In the genomic region with DNA sequence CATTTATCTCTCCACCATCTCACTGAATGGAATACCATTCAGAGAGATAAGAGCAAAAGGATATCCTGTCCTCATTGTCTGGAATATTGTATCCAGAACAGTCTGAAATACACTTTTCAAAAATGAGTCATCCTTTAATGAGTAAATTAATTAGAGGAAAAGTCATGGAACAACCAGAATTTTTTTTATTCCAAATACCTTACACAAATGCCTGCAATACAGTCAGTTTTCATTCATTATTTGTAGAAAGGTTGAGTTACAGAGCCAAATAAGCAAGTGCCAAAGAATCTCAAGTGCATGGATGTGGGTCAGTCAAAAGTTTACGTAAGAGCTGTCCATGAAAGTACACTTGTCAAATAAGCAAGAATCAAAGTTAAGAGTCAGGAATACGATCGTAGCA, we compare ENCODE assay signal across 21 cellular contexts.
"Had no signal": no experiment of that assay in that cellular context is flagged by ENCODE, and none has a peak within 500 bp of the region (broad histone marks: within the 10 kb centered on the region; RNA-seq: fewer than 3 reads in every experiment).

No MANE protein-coding gene starts in this region.

- H3K4me3 ChIP-seq: adrenal gland, colonic mucosa, dorsolateral prefrontal cortex, heart left ventricle, lung, sigmoid colon, thoracic aorta had no signal

- H3K9me3 ChIP-seq: adrenal gland, colonic mucosa, sigmoid colon, thoracic aorta had no signal

- H3K36me3 ChIP-seq: adrenal gland, colonic mucosa, heart left ventricle, sigmoid colon, thoracic aorta, WERI-Rb-1 had no signal

- H3K27me3 ChIP-seq: adrenal gland, colonic mucosa, dorsolateral prefrontal cortex, heart left ventricle, sigmoid colon had no signal

- H3K4me1 Mint-ChIP-seq: activated T-helper 17 cell treated with anti-CD3 and anti-CD28 coated beads, Interleukin-2, amount 50 U/mL, for 72 hours; naive thymus-derived CD4-positive, alpha-beta T cell; neural crest cell; T-cell had no signal

- DNase-seq: activated CD4-positive, alpha-beta T cell treated with anti-CD3 and anti-CD28 coated beads for 1 hour; activated T-cell treated with anti-CD3 and anti-CD28 coated beads, Interleukin-2, amount 50 U/mL, for 1 hour; adrenal gland; colonic mucosa; dorsolateral prefrontal cortex; effector memory CD8-positive, alpha-beta T cell; heart left ventricle; naive thymus-derived CD4-positive, alpha-beta T cell; occipital lobe; posterior cingulate gyrus; sigmoid colon; stimulated activated CD4-positive, alpha-beta T cell treated with anti-CD3 and anti-CD28 coated beads, Interleukin-2, amount 100 ng/mL, for 48 hours; stimulated activated naive CD4-positive, alpha-beta T cell; T-cell; WERI-Rb-1 had no signal

- H3K4me3 Mint-ChIP-seq: activated T-helper 17 cell treated with anti-CD3 and anti-CD28 coated beads, Interleukin-2, amount 50 U/mL, for 72 hours; effector memory CD8-positive, alpha-beta T cell; naive thymus-derived CD4-positive, alpha-beta T cell; neural crest cell; T-cell; T-helper 2 cell treated with Interferon-gamma antibody and Interleukin-4, amounts not matched to agents 5 μg/mL and 100 μg/mL, for 36 hours had no signal

- H3K27ac ChIP-seq: adrenal gland, colonic mucosa, dorsolateral prefrontal cortex, heart left ventricle, sigmoid colon, thoracic aorta, WERI-Rb-1 had no signal

- H3K36me3 Mint-ChIP-seq: activated naive CD4-positive, alpha-beta T cell treated with anti-CD3 and anti-CD28 coated beads, Interleukin-2, amount 50 U/mL, for 72 hours; naive thymus-derived CD4-positive, alpha-beta T cell; T-cell had no signal

- ATAC-seq: activated naive CD4-positive, alpha-beta T cell treated with anti-CD3 and anti-CD28 coated beads, Interleukin-2, amount 50 U/mL, for 72 hours; activated T-helper 17 cell treated with anti-CD3 and anti-CD28 coated beads, Interleukin-2, amount 50 U/mL, for 72 hours; effector memory CD8-positive, alpha-beta T cell; heart left ventricle; naive thymus-derived CD4-positive, alpha-beta T cell; T-cell had no signal

- H3K4me1 ChIP-seq: adrenal gland, colonic mucosa, heart left ventricle, sigmoid colon had no signal

- H3K27me3 Mint-ChIP-seq: activated T-helper 17 cell treated with anti-CD3 and anti-CD28 coated beads, Interleukin-2, amount 50 U/mL, for 72 hours; effector memory CD8-positive, alpha-beta T cell; naive thymus-derived CD4-positive, alpha-beta T cell; T-cell had no signal

- H3K9me3 Mint-ChIP-seq: neural crest cell had no signal

- H3K27ac Mint-ChIP-seq: activated naive CD4-positive, alpha-beta T cell treated with anti-CD3 and anti-CD28 coated beads, Interleukin-2, amount 50 U/mL, for 72 hours; activated T-helper 17 cell treated with anti-CD3 and anti-CD28 coated beads, Interleukin-2, amount 50 U/mL, for 72 hours; effector memory CD8-positive, alpha-beta T cell; naive thymus-derived CD4-positive, alpha-beta T cell; T-cell; T-helper 2 cell treated with Interferon-gamma antibody and Interleukin-4, amounts not matched to agents 5 μg/mL and 100 μg/mL, for 36 hours had no signal
